3 cellular contexts compared by ENCODE assay signal in genomic region chr9:68389558-68389957, GRCh38. TPM values are rescaled to one million over a fixed set of nuclear protein-coding genes. Genes with fewer than 3 reads are reported as not detected.
"Had no signal": no experiment of that assay in that cellular context is flagged by ENCODE, and none has a peak within 500 bp of the region (broad histone marks: within the 10 kb centered on the region; RNA-seq: fewer than 3 reads in every experiment).

No MANE protein-coding gene starts in this region.

RNA-seq across cellular contexts. Expression of gene PGM5, which starts 33.1 kb away (rescaled TPM):
- total RNA-seq: naive thymus-derived CD8-positive, alpha-beta T cell; natural killer cell treated with Interleukin-12 subunit alpha and Interleukin-12 subunit beta and Interleukin-15 and Interleukin-18, amount 100 ng/mL, for 72 hours; osteocyte had no signal
- polyA plus RNA-seq: naive thymus-derived CD8-positive, alpha-beta T cell had no signal
